1 cellular context compared by ENCODE assay signal in genomic region chr20:53594068-53595017, GRCh38.
TF ChIP-seq lines count a peak whose summit lies in the region.

No MANE protein-coding gene starts in this region.

TF ChIP-seq in HEK293, 187 proteins besides CTCF, POLR2A, EP300 and RAD21 (continued from another document):
- TF ChIP-seq ZNF280D (tag by site-specific recombination; IDR thresholded peaks at IDR 0.05) (no peak), KLF17 (tag by site-specific recombination; IDR thresholded peaks at IDR 0.05) (no peak), HOXD13 (CRISPR knock-in tag; IDR thresholded peaks at IDR 0.05; ENCODE audit: borderline replicate concordance) (no peak), ZNF157 (tag by site-specific recombination; IDR thresholded peaks at IDR 0.05) (no peak), ZNF23 (tag by site-specific recombination; IDR thresholded peaks at IDR 0.05; ENCODE audit: borderline replicate concordance) (no peak), ZNF184 (tag by site-specific recombination; IDR thresholded peaks at IDR 0.05) (no peak), PRDM4 (tag by site-specific recombination; IDR thresholded peaks at IDR 0.05) (no peak), WT1 (tag by site-specific recombination; IDR thresholded peaks at IDR 0.05) (no peak), ZBTB20 (tag by site-specific recombination; IDR thresholded peaks at IDR 0.05) (no peak), ZNF510 (tag by site-specific recombination; IDR thresholded peaks at IDR 0.05; ENCODE audit: insufficient replicate concordance) (no peak), ZNF658 (tag by site-specific recombination; IDR thresholded peaks at IDR 0.05) (no peak), ZFHX2 (tag by site-specific recombination; conservative IDR thresholded peaks at IDR 0.05) (no peak; the same call in 1 of the 2 replicates), ZSCAN18 (tag by site-specific recombination; IDR thresholded peaks at IDR 0.05) (no peak), ZNF37A (tag by site-specific recombination; IDR thresholded peaks at IDR 0.05) (no peak), ZIC2 (tag by site-specific recombination; IDR thresholded peaks at IDR 0.05) (no peak), ZNF48 (tag by site-specific recombination; IDR thresholded peaks at IDR 0.05) (no peak), ZNF140 (tag by site-specific recombination; IDR thresholded peaks at IDR 0.05) (no peak), ZNF174 (tag by site-specific recombination; IDR thresholded peaks at IDR 0.05) (no peak), HOXC10 (CRISPR knock-in tag; IDR thresholded peaks at IDR 0.05) (no peak), ZNF561 (tag by site-specific recombination; IDR thresholded peaks at IDR 0.05; ENCODE audit: borderline replicate concordance) (peak; percentile 18; the same call in 1 of the 2 replicates), REST (tag by site-specific recombination; IDR thresholded peaks at IDR 0.05) (no peak), ZFP41 (tag by site-specific recombination; IDR thresholded peaks at IDR 0.05; ENCODE audit: borderline replicate concordance) (no peak), ZNF335 (tag by site-specific recombination; conservative IDR thresholded peaks at IDR 0.05) (peak; percentile 37), ZNF791 (tag by site-specific recombination; IDR thresholded peaks at IDR 0.05) (no peak), ZNF473 (tag by site-specific recombination; IDR thresholded peaks at IDR 0.05) (no peak), ZNF133 (tag by site-specific recombination; IDR thresholded peaks at IDR 0.05) (no peak), ZNF785 (tag by site-specific recombination; IDR thresholded peaks at IDR 0.05) (no peak), ZNF404 (tag by site-specific recombination; IDR thresholded peaks at IDR 0.05) (no peak), ZNF548 (tag by site-specific recombination; IDR thresholded peaks at IDR 0.05) (no peak), OSR2 (tag by site-specific recombination; IDR thresholded peaks at IDR 0.05) (no peak), ZNF18 (tag by site-specific recombination; IDR thresholded peaks at IDR 0.05) (peak; percentile 32; the same call in 1 of the 2 replicates), ZNF626 (tag by site-specific recombination; IDR thresholded peaks at IDR 0.05) (no peak), ZBTB48 (tag by site-specific recombination; IDR thresholded peaks at IDR 0.05) (0 out of 2 replicates have a peak, but pooled peaks have one; percentile 17), ZNF639 (tag by site-specific recombination; IDR thresholded peaks at IDR 0.05) (no peak), ZNF624 (tag by site-specific recombination; IDR thresholded peaks at IDR 0.05) (no peak), ZBTB17 (tag by site-specific recombination; IDR thresholded peaks at IDR 0.05) (no peak)
